Comparison of ENCODE assay signal across 11 cellular contexts in the genomic region with DNA sequence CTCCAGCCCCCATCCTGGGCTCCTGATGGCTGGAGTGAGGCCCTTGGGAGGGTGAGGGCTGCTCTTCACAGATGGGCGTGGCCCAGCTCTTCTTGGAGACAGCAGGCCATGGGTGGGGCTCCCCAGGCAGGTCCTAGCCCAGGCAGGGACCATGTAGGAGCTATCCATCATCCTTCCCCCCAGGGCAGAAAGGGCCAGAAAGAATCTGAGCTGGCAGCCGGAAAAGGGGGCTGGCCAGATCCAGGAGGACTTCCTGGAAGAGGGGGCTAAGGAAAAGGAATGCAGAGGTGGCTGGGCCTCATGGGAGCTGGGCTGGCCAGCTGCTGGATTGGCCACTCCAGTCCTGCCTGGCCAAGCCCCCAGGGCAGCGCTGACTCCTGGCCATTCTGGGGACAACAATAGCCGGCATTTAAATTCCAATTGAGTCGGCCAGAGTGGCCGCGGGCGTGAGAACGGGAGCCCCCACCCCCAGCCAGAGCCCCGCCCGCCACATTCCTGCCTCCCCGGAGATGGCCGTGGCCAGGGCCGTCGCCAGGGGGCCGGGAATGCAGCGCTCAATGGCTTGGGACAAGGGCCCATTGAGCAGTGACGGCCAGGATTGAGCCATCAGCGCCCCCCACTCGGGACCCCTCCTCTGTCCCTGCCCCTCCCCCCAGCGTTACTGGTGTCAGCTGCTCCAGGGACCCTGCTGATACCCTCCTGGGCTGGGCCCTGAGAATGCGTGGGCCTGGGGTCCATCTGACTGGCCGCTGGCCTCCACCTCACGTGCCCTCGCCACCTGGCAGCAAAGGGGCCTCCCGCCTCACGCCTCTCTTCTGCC. TPM values are rescaled to one million over a fixed set of nuclear protein-coding genes. Genes with fewer than 3 reads are reported as not detected.
A peak's percentile ranks its signal among the peaks of the same experiment; 100 is the strongest.
DNase-seq lines count a peak whose midpoint lies in the region; ATAC-seq and TF ChIP-seq lines count a peak whose summit lies in the region.
"Had no signal": no experiment of that assay in that cellular context is flagged by ENCODE, and none has a peak within 500 bp of the region (broad histone marks: within the 10 kb centered on the region; RNA-seq: fewer than 3 reads in every experiment).

No MANE protein-coding gene starts in this region.

- in situ Hi-C loops in IMR-90 (cut with MboI; ENCODE audit: low sequenced_read_pairs), result no loop called here

- H2BK15ac ChIP-seq in IMR-90 (ENCODE audit: low read depth, low read length), result no peak overlapping the region

- H4K20me1 ChIP-seq in IMR-90 (ENCODE audit: insufficient read depth, low read length), result no peaks in the 10 kb centered on the region

- CTCF ChIA-PET in IMR-90 (lab: Yijun Ruan, JAX), result interaction anchor here (0.9 kb wide), 1 partner anchor 10 kb away, joined by 3 read pairs; no protein-coding TSS in a partner anchor
- CTCF ChIA-PET in CD4-positive, alpha-beta T cell (lab: Charles Lee), result no interaction called here

- H3K9me3 Mint-ChIP-seq in CD4-positive, alpha-beta T cell, result no peaks in the 10 kb centered on the region
- H3K9me3 Mint-ChIP-seq: CD8-positive, alpha-beta T cell had no signal

- POLR2A ChIA-PET in IMR-90 (lab: Charles Lee; ENCODE audit: unreplicated experiment), result no interaction called here
- POLR2A ChIA-PET in CD4-positive, alpha-beta T cell (lab: Charles Lee), result no interaction called here

- H3K27me3 Mint-ChIP-seq in CD4-positive, alpha-beta T cell, result no peaks in the 10 kb centered on the region

- H3K14ac ChIP-seq in IMR-90 (replicated peaks; ENCODE audit: low read depth, low read length), result no peak overlapping the region

- ATAC-seq in IMR-90 (ENCODE audit: low read depth) (peak; percentile 68), lower lobe of right lung (peak; percentile 35 to 46), HG03354 (IDR thresholded peaks at IDR 0.05; ENCODE audit: poor library complexity, severe bottlenecking, unreplicated experiment) (no peak), HG02571 (IDR thresholded peaks at IDR 0.05; ENCODE audit: unreplicated experiment) (no peak)
- ATAC-seq in CD4-positive, alpha-beta T cell (ENCODE audit: poor library complexity), result no peak
- ATAC-seq: CD8-positive, alpha-beta T cell; stimulated activated naive CD8-positive, alpha-beta T cell treated with anti-CD3 and anti-CD28 coated beads, Interleukin-15, Interleukin-2, amounts not matched to agents 100 U/mL and 50 U/mL, for 24 hours had no signal

- H3K4me1 ChIP-seq in IMR-90 (ENCODE audit: control insufficient read depth, insufficient read depth, low read length) (peaks cover 6% of the 10 kb centered on the region; the same call in 1 of the 2 replicates), lower lobe of right lung (peaks cover 10% of the 10 kb centered on the region)

- no peak overlapping the region for H3K23ac ChIP-seq in IMR-90 (ENCODE audit: low read depth, low read length)

- H3K79me1 ChIP-seq in IMR-90 (ENCODE audit: low read depth in 1 of 2, low read length in 2 of 2), result no peaks in the 10 kb centered on the region

- WGBS in IMR-90 (ENCODE audit: extremely low coverage in 2 of 2, insufficient read length in 1 of 2), 2 experiments, result 41% methylated on average over 14 of the region's 27 CpGs; no CpG with 5 or more reads in 1 of the 2 experiments

- H3K4me3 Mint-ChIP-seq in CD4-positive, alpha-beta T cell, result no peak overlapping the region
- H3K4me3 Mint-ChIP-seq: CD8-positive, alpha-beta T cell had no signal

- no peaks in the 10 kb centered on the region for H3K4me1 Mint-ChIP-seq in CD4-positive, alpha-beta T cell (ENCODE audit: low read depth)

- no peak overlapping the region for H3K56ac ChIP-seq in IMR-90 (ENCODE audit: extremely low read depth, insufficient read depth, low read length)

- TF ChIP-seq RAD21 in IMR-90 (IDR thresholded peaks at IDR 0.05; ENCODE audit: low read length), result no peak

- H3K9me1 ChIP-seq in IMR-90 (ENCODE audit: insufficient read depth, low read length), result no peaks in the 10 kb centered on the region

- H3K4me3 ChIP-seq in AG10803 (ENCODE audit: low read length), result no peak overlapping the region
- no peak overlapping the region for H3K4me3 ChIP-seq in IMR-90 (ENCODE audit: insufficient read depth, low read depth, low read length)
- no peak overlapping the region for H3K4me3 ChIP-seq in lower lobe of right lung

- H3K4ac ChIP-seq in IMR-90 (ENCODE audit: low read depth, low read length), result no peak overlapping the region

- no peak overlapping the region for H4K5ac ChIP-seq in IMR-90 (ENCODE audit: low read depth, low read length)

- H3K27me3 ChIP-seq in IMR-90 (ENCODE audit: control insufficient read depth, insufficient read depth, low read length), result peaks cover 2% of the 10 kb centered on the region; the same call in 1 of the 2 replicates
- H3K27me3 ChIP-seq in lower lobe of right lung (ENCODE audit: low read depth), result no peaks in the 10 kb centered on the region
- H3K27me3 ChIP-seq in CD4-positive, alpha-beta T cell (ENCODE audit: control insufficient read depth, insufficient read depth, low read length), result no peaks in the 10 kb centered on the region

- no peak overlapping the region for H3K9ac ChIP-seq in IMR-90 (ENCODE audit: low read depth, low read length)
- H3K9ac ChIP-seq: KMS-11 had no signal

- no peak overlapping the region for H2BK5ac ChIP-seq in IMR-90 (ENCODE audit: low read depth, low read length, poor library complexity, severe bottlenecking)

- intact Hi-C loops in IMR-90 (cut with micrococcal nuclease) (no loop called here), lower lobe of right lung (cut with DNase I) (no loop called here)
- intact Hi-C loops in CD4-positive, alpha-beta T cell (cut with DNase I, micrococcal nuclease), result no loop called here

- H3K36me3 Mint-ChIP-seq in CD4-positive, alpha-beta T cell (ENCODE audit: low read depth), result no peaks in the 10 kb centered on the region
- H3K36me3 Mint-ChIP-seq: CD8-positive, alpha-beta T cell had no signal

- H2AFZ ChIP-seq in IMR-90 (replicated peaks; ENCODE audit: low read length, poor library complexity), result peak overlapping the region; percentile 58

- H3K4me2 ChIP-seq in IMR-90 (ENCODE audit: low read depth, low read length), result no peak overlapping the region; the same call in 1 of the 2 replicates
- H3K4me2 ChIP-seq: KMS-11 had no signal

- H2AK9ac ChIP-seq in IMR-90 (replicated peaks; ENCODE audit: low read depth, low read length, poor library complexity), result peak overlapping the region; percentile 88

- DNase-seq in AG10803 (ENCODE audit: low read depth) (peak; percentile 27), IMR-90 (no peak), lower lobe of right lung (no peak), NCI-H2107 treated with DMSO at 0.1 percent for 48 hours (lab: John Stamatoyannopoulos, UW; ENCODE audit: unreplicated experiment) (no peak)
- no peak for DNase-seq in CD4-positive, alpha-beta T cell
- DNase-seq: CD8-positive, alpha-beta T cell; stimulated activated naive CD8-positive, alpha-beta T cell treated with anti-CD3 and anti-CD28 coated beads, Interleukin-15, Interleukin-2, amounts not matched to agents 100 U/mL and 50 U/mL, for 24 hours had no signal

- no TSS peak for BruUV-seq in IMR-90 (replicated peaks; lab: Mats Ljungman, UMichigan)

- no peak overlapping the region for H2BK20ac ChIP-seq in IMR-90 (ENCODE audit: low read depth, low read length)

- peak; percentile 13 for TF ChIP-seq CTCF in AG10803 (conservative IDR thresholded peaks at IDR 0.05; ENCODE audit: low read length)
- no peak; the same call in 1 of the 2 replicates for TF ChIP-seq CTCF in IMR-90 (conservative IDR thresholded peaks at IDR 0.05; ENCODE audit: low read depth, low read length)
- peak; percentile 20 for TF ChIP-seq CTCF in lower lobe of right lung (IDR thresholded peaks at IDR 0.05)
- no peak for TF ChIP-seq CTCF in CD4-positive, alpha-beta T cell (IDR thresholded peaks at IDR 0.05)

- H3K18ac ChIP-seq in IMR-90 (ENCODE audit: low read depth, low read length), result no peak overlapping the region; the same call in 1 of the 2 replicates

- no peak overlapping the region for H4K8ac ChIP-seq in IMR-90 (ENCODE audit: low read depth in 2 of 2, low read length in 2 of 2)

- H3K9me3 ChIP-seq in IMR-90 (ENCODE audit: control insufficient read depth, insufficient read depth, low read length) (no peaks in the 10 kb centered on the region), lower lobe of right lung (no peaks in the 10 kb centered on the region)
- H3K9me3 ChIP-seq in CD4-positive, alpha-beta T cell (ENCODE audit: control insufficient read depth, low read length), result no peaks in the 10 kb centered on the region

- peak overlapping the region; percentile 67; the same call in 1 of the 2 replicates for H2AK5ac ChIP-seq in IMR-90 (ENCODE audit: low read depth, low read length)

- dilution Hi-C loops in IMR-90 (cut with HindIII; ENCODE audit: low sequenced_read_pairs, unreplicated experiment), result no loop called here

- H3K27ac ChIP-seq in IMR-90 (ENCODE audit: insufficient read depth, low read length) (no peak overlapping the region), cingulate gyrus (ENCODE audit: low read depth, low read length) (peak overlapping the region; percentile 29), lower lobe of right lung (no peak overlapping the region)
- no peak overlapping the region for H3K27ac ChIP-seq in CD4-positive, alpha-beta T cell (ENCODE audit: low read depth, low read length)
- H3K27ac ChIP-seq: KMS-11 had no signal

- H3K27ac Mint-ChIP-seq in CD4-positive, alpha-beta T cell, result no peak overlapping the region
- H3K27ac Mint-ChIP-seq: CD8-positive, alpha-beta T cell had no signal

- no peak overlapping the region for H4K91ac ChIP-seq in IMR-90 (ENCODE audit: insufficient read depth, low read depth, low read length)

- H2BK120ac ChIP-seq in IMR-90 (ENCODE audit: low read depth, low read length), result no peak overlapping the region

- TF ChIP-seq POLR2A in IMR-90 (IDR thresholded peaks at IDR 0.05; ENCODE audit: low read depth, low read length), result no peak

- H3K36me3 ChIP-seq in IMR-90 (ENCODE audit: control insufficient read depth, insufficient read depth, low read length), result no peaks in the 10 kb centered on the region
- H3K36me3 ChIP-seq in lower lobe of right lung, result no peaks in the 10 kb centered on the region

RNA-seq across cellular contexts. Expression of a gene that starts 15.1 kb away (rescaled TPM):
- 0.18 and 0.28 TPM in 2 replicates for total RNA-seq in IMR-90 (2012; rRNA removed)
- 0.67 and 0.93 TPM in 2 replicates for polyA plus RNA-seq in IMR-90 (2012; rRNA removed)
- 0.34 and 0.74 TPM in 2 replicates for polyA plus RNA-seq in IMR-90 (2012; cell fraction: cytosol; rRNA removed)
- polyA plus RNA-seq in IMR-90 (2012; cell fraction: nucleus; rRNA removed; ENCODE audit: low replicate concordance), result 0.93 and 4.6 TPM in 2 replicates
- 34.2 TPM for total RNA-seq in lower lobe of right lung
- total RNA-seq in CD4-positive, alpha-beta T cell, result under 1 TPM in 1 of 2 experiments, not detected in 1; 0.33 TPM
- total RNA-seq: CD8-positive, alpha-beta T cell had no signal

RNA-seq across cellular contexts. Expression of a gene that starts 56.7 kb away (rescaled TPM):
- total RNA-seq in IMR-90 (2012; rRNA removed) (15.0 and 15.1 TPM in 2 replicates), lower lobe of right lung (19.3 TPM)
- polyA plus RNA-seq in IMR-90 (2012; rRNA removed), result 49.7 and 49.8 TPM in 2 replicates
- 26.4 and 36.9 TPM in 2 replicates for polyA plus RNA-seq in IMR-90 (2012; cell fraction: cytosol; rRNA removed)
- polyA plus RNA-seq in IMR-90 (2012; cell fraction: nucleus; rRNA removed; ENCODE audit: low replicate concordance), result 70.1 and 136 TPM in 2 replicates
- 100 to 1,000 TPM; 123 TPM for total RNA-seq in CD4-positive, alpha-beta T cell

RNA-seq across cellular contexts. Expression of a gene that starts 56.9 kb away (rescaled TPM):
- total RNA-seq in IMR-90 (2012; rRNA removed), result 6.6 and 6.7 TPM in 2 replicates
- 26.6 and 30.6 TPM in 2 replicates for polyA plus RNA-seq in IMR-90 (2012; rRNA removed)
- polyA plus RNA-seq in IMR-90 (2012; cell fraction: cytosol; rRNA removed), result 15.7 and 43.3 TPM in 2 replicates
- polyA plus RNA-seq in IMR-90 (2012; cell fraction: nucleus; rRNA removed; ENCODE audit: low replicate concordance), result 27.0 and 66.0 TPM in 2 replicates
- 30.9 TPM for total RNA-seq in lower lobe of right lung
- 10 to 100 TPM; 17.2 to 17.6 TPM for total RNA-seq in CD4-positive, alpha-beta T cell

Comparison
In these comparisons a context has a peak if more than half of its experiments do, and no peak if none do; other contexts are left out.
1. CTCF ChIP-seq: peak in AG10803 (single experiment) and lower lobe of right lung (single experiment); none in IMR-90 (single experiment) and CD4-positive, alpha-beta T cell (single experiment).
2. ATAC-seq: peak in IMR-90 (single experiment) and lower lobe of right lung (2 of 2); none in CD4-positive, alpha-beta T cell (single experiment), HG03354 (single experiment) and HG02571 (single experiment).
3. RNA of a gene that starts 15.1 kb away (total RNA-seq): 34.2 TPM in lower lobe of right lung (single experiment); 0.33 TPM in CD4-positive, alpha-beta T cell and 0.18 to 0.28 TPM in IMR-90; every median in the first group is over 10 times any median in the second.